In genomic region chr3:112394008-112394616, GRCh38 we compare ENCODE assay signal across 1 cellular context.
TF ChIP-seq lines count a peak whose summit lies in the region.

No MANE protein-coding gene starts in this region.

TF ChIP-seq in IMR-90, 13 proteins besides CTCF, POLR2A, EP300 and RAD21 (continued from another document):
- no peak for TF ChIP-seq USF2 (IDR thresholded peaks at IDR 0.05; ENCODE audit: low read depth, low read length)
- no peak for TF ChIP-seq MXI1 (IDR thresholded peaks at IDR 0.05; ENCODE audit: borderline replicate concordance, low read depth, low read length)
- no peak for TF ChIP-seq BHLHE40 (IDR thresholded peaks at IDR 0.05; ENCODE audit: low read depth, low read length)
- TF ChIP-seq NFE2L2 (IDR thresholded peaks at IDR 0.05; ENCODE audit: low read depth, low read length): no peak
- TF ChIP-seq SMC3 (IDR thresholded peaks at IDR 0.05; ENCODE audit: low read depth, low read length): no peak
- TF ChIP-seq CEBPB (IDR thresholded peaks at IDR 0.05; ENCODE audit: low read depth, low read length): no peak
- no peak for TF ChIP-seq FOS (IDR thresholded peaks at IDR 0.05; ENCODE audit: low read depth, low read length)
- no peak for TF ChIP-seq ELK1 (IDR thresholded peaks at IDR 0.05; ENCODE audit: borderline replicate concordance, low read depth, low read length)
- TF ChIP-seq MAFK (IDR thresholded peaks at IDR 0.05; ENCODE audit: low read depth, low read length): no peak
- TF ChIP-seq RFX5 (IDR thresholded peaks at IDR 0.05; ENCODE audit: low read depth, low read length): no peak
TF ChIP-seq in IMR-90: peak in this region for 0.
